In genomic region chr20:63216849-63217471, GRCh38 we compare ENCODE assay signal across 7 cellular contexts. TPM values are rescaled to one million over a fixed set of nuclear protein-coding genes. Genes with fewer than 3 reads are reported as not detected.
A peak's percentile ranks its signal among the peaks of the same experiment; 100 is the strongest.
DNase-seq lines count a peak whose midpoint lies in the region; ATAC-seq and TF ChIP-seq lines count a peak whose summit lies in the region.

No MANE protein-coding gene starts in this region.

- ATAC-seq in T-cell (replicated peaks in 1 of 4) (no peak), foreskin keratinocyte (no peak), HG03159 (IDR thresholded peaks at IDR 0.05; ENCODE audit: unreplicated experiment) (no peak), GM18861 (IDR thresholded peaks at IDR 0.05; ENCODE audit: unreplicated experiment) (no peak)

- peak overlapping the region; percentile 82 to 90 (median 86) for H3K4me3 Mint-ChIP-seq in T-cell

- peak overlapping the region; percentile 46 for H3K4me3 ChIP-seq in HAP-1
- peak overlapping the region; percentile 75 to 87 (median 86) for H3K4me3 ChIP-seq in skeletal muscle tissue (ENCODE audit: low read length in 3 of 3)

- H3K9me3 Mint-ChIP-seq in T-cell = no peaks in the 10 kb centered on the region

- H3K9me3 ChIP-seq in HAP-1 (no peaks in the 10 kb centered on the region), skeletal muscle tissue (ENCODE audit: control insufficient read depth in 3 of 3, low read length in 3 of 3) (no peaks in the 10 kb centered on the region)

- H3K36me3 Mint-ChIP-seq in T-cell = peaks cover 22% of the 10 kb centered on the region

- peaks cover 38 to 42% (median 40%) of the 10 kb centered on the region in 3 donors for H3K4me1 Mint-ChIP-seq in T-cell

- peak overlapping the region; percentile 88 to 92 (median 89) for H3K9ac ChIP-seq in skeletal muscle tissue (ENCODE audit: low read depth in 1 of 3, low read length in 3 of 3)

- in situ Hi-C loops in HAP-1 (cut with MboI; ENCODE audit: low sequenced_read_pairs) = no loop called here

- TF ChIP-seq CTCF in foreskin keratinocyte (conservative IDR thresholded peaks at IDR 0.05) = no peak

- CTCF ChIA-PET in T-cell (lab: Charles Lee) = no interaction called here

- H3K27ac ChIP-seq in foreskin keratinocyte = peak overlapping the region; percentile 13
- H3K27ac ChIP-seq in skeletal muscle tissue (ENCODE audit: low read depth, low read length) = peak overlapping the region; percentile 87

- POLR2A ChIA-PET in T-cell (lab: Charles Lee) = no interaction called here

- DNase-seq in HAP-1 (ENCODE audit: low spot score in 2 of 2) (no peak), T-cell (no peak), foreskin keratinocyte (no peak), NCI-H1436 (lab: John Stamatoyannopoulos, UW) (no peak)

- peaks cover 15% of the 10 kb centered on the region for H3K4me1 ChIP-seq in HAP-1
- no peaks in the 10 kb centered on the region for H3K4me1 ChIP-seq in foreskin keratinocyte
- H3K4me1 ChIP-seq in skeletal muscle tissue (ENCODE audit: control insufficient read depth in 3 of 3, insufficient read depth in 3 of 3, low read length in 3 of 3) = peaks cover 31 to 42% (median 35%) of the 10 kb centered on the region in 3 donors

- peaks cover 12% of the 10 kb centered on the region; the same call in 1 of the 2 replicates for H3K27me3 ChIP-seq in HAP-1 (ENCODE audit: low read depth)
- peaks cover 8% of the 10 kb centered on the region for H3K27me3 ChIP-seq in foreskin keratinocyte
- H3K27me3 ChIP-seq in skeletal muscle tissue (ENCODE audit: control insufficient read depth in 3 of 3, insufficient read depth in 3 of 3, low read length in 3 of 3) = peaks cover 14 to 22% (median 18%) of the 10 kb centered on the region in 3 donors

- peaks cover 0 to 5% of the 10 kb centered on the region in 2 donors for H3K27me3 Mint-ChIP-seq in T-cell

- H3K36me3 ChIP-seq in HAP-1 (replicated peaks) = peaks cover 37% of the 10 kb centered on the region
- peaks cover 17 to 22% (median 17%) of the 10 kb centered on the region in 3 donors for H3K36me3 ChIP-seq in skeletal muscle tissue (ENCODE audit: control insufficient read depth in 3 of 3, insufficient read depth in 3 of 3, low read length in 3 of 3)

- peak overlapping the region; percentile 87 to 93 for H3K27ac Mint-ChIP-seq in T-cell

RNA-seq across cellular contexts. Expression of gene YTHDF1, which starts 1.0 kb away (rescaled TPM):
- total RNA-seq in T-cell (10 to 100 TPM; 36.7 to 44.5 (median 42.2) TPM), foreskin keratinocyte (36.2 and 36.4 TPM in 2 replicates), skeletal muscle tissue (17.2 TPM)
- polyA plus RNA-seq in foreskin keratinocyte = 21.8 and 23.1 TPM in 2 replicates

RNA-seq across cellular contexts. Expression of gene BIRC7, which starts 18.7 kb away (rescaled TPM):
- total RNA-seq in T-cell (not detected), foreskin keratinocyte (not detected in 2 replicates), skeletal muscle tissue (not detected)
- polyA plus RNA-seq in foreskin keratinocyte = not detected in 2 replicates

RNA-seq across cellular contexts. Expression of gene NKAIN4, which starts 37.3 kb away (rescaled TPM):
- total RNA-seq in T-cell (not detected), foreskin keratinocyte (0.11 and 0.20 TPM in 2 replicates), skeletal muscle tissue (13.6 TPM)
- polyA plus RNA-seq in foreskin keratinocyte = 0.27 and 0.29 TPM in 2 replicates

RNA-seq across cellular contexts. Expression of gene ARFGAP1, which starts 55.7 kb away (rescaled TPM):
- total RNA-seq in T-cell (100 to 1,000 TPM; 109 to 129 (median 122) TPM), foreskin keratinocyte (52.2 and 64.0 TPM in 2 replicates), skeletal muscle tissue (31.8 TPM)
- 41.0 and 50.3 TPM in 2 replicates for polyA plus RNA-seq in foreskin keratinocyte

Comparison
In these comparisons a context has a peak if more than half of its experiments do, and no peak if none do; other contexts are left out.
1. RNA of gene NKAIN4, which starts 37.3 kb away (total RNA-seq): 13.6 TPM in skeletal muscle tissue (single experiment); 0.11 to 0.20 TPM in foreskin keratinocyte and not detected in T-cell; every median in the first group is over 10 times any median in the second.